1 cellular context compared by ENCODE assay signal in genomic region chr10:75231672-75232581, GRCh38.
TF ChIP-seq lines count a peak whose summit lies in the region.

No MANE protein-coding gene starts in this region.

TF ChIP-seq in K562, 482 proteins besides CTCF, POLR2A, EP300 and RAD21 (continues in another document):
- peak; percentile 18; the same call in 1 of the 2 replicates for TF ChIP-seq ZNF3 (CRISPR knock-in tag; IDR thresholded peaks at IDR 0.05)
- TF ChIP-seq POLR2G (IDR thresholded peaks at IDR 0.05; ENCODE audit: low read depth, low read length): peak; percentile 19
- TF ChIP-seq POLR3A (IDR thresholded peaks at IDR 0.05; ENCODE audit: borderline replicate concordance, extremely low read depth, insufficient read depth, insufficient read length): no peak
- TF ChIP-seq YY1 (IDR thresholded peaks at IDR 0.05; ENCODE audit: borderline replicate concordance in 1 of 3, control insufficient read depth in 1 of 3, extremely low read depth in 1 of 3, insufficient read depth in 3 of 3, insufficient read length in 1 of 3, insufficient replicate concordance in 2 of 3, low read depth in 1 of 3, low read length in 2 of 3): peak in 1 of 3 experiments; percentile 12
- no peak for TF ChIP-seq HOXB6 (CRISPR knock-in tag; IDR thresholded peaks at IDR 0.05; ENCODE audit: borderline replicate concordance)
- no peak for TF ChIP-seq ZEB2 (IDR thresholded peaks at IDR 0.05)
- 0 out of 2 replicates have a peak, but pooled peaks have one; percentile 54 for TF ChIP-seq ZNF717 (CRISPR knock-in tag; IDR thresholded peaks at IDR 0.05)
- no peak for TF ChIP-seq ZNF398 (CRISPR knock-in tag; IDR thresholded peaks at IDR 0.05)
- TF ChIP-seq ZNF655 (CRISPR knock-in tag; IDR thresholded peaks at IDR 0.05): no peak
- TF ChIP-seq ILF3 (IDR thresholded peaks at IDR 0.05; ENCODE audit: borderline replicate concordance): 0 out of 2 replicates have a peak, but pooled peaks have one; percentile 66
- TF ChIP-seq STAT5A (IDR thresholded peaks at IDR 0.05; ENCODE audit: borderline replicate concordance, low read length): 0 out of 2 replicates have a peak, but pooled peaks have one; percentile 21
- no peak for TF ChIP-seq RFX5 (IDR thresholded peaks at IDR 0.05; ENCODE audit: low read depth, low read length)
- 0 out of 2 replicates have a peak, but pooled peaks have one; percentile 23 for TF ChIP-seq ZBED1 (IDR thresholded peaks at IDR 0.05)
- no peak for TF ChIP-seq CREB3L1 (IDR thresholded peaks at IDR 0.05; ENCODE audit: borderline replicate concordance, low read depth)
- 0 out of 2 replicates have a peak, but pooled peaks have one; percentile 12 for TF ChIP-seq ZNF780A (CRISPR knock-in tag; IDR thresholded peaks at IDR 0.05)
- TF ChIP-seq FOS (IDR thresholded peaks at IDR 0.05; ENCODE audit: extremely low read depth, insufficient read length): no peak
- TF ChIP-seq ZNF830 (CRISPR knock-in tag; IDR thresholded peaks at IDR 0.05): 0 out of 2 replicates have a peak, but pooled peaks have one; percentile 40
- TF ChIP-seq SUPT5H (IDR thresholded peaks at IDR 0.05): peak; percentile 87
- TF ChIP-seq PML (IDR thresholded peaks at IDR 0.05; ENCODE audit: low read length): peak; percentile 38; the same call in 1 of the 2 replicates
- TF ChIP-seq TAF7 (tag; IDR thresholded peaks at IDR 0.05): no peak
- TF ChIP-seq E2F5 (CRISPR knock-in tag; IDR thresholded peaks at IDR 0.05): no peak
- TF ChIP-seq RB1 (IDR thresholded peaks at IDR 0.05; ENCODE audit: low read depth): 0 out of 2 replicates have a peak, but pooled peaks have one; percentile 15
- TF ChIP-seq FOXP1 (CRISPR knock-in tag; IDR thresholded peaks at IDR 0.05): no peak
- peak; percentile 85 for TF ChIP-seq POLR2B (IDR thresholded peaks at IDR 0.05; ENCODE audit: low read depth, partially characterized antibody)
- 0 out of 2 replicates have a peak, but pooled peaks have one; percentile 22 for TF ChIP-seq ZFX (CRISPR knock-in tag; IDR thresholded peaks at IDR 0.05)
- peak; percentile 94 for TF ChIP-seq POLR2AphosphoS2 (IDR thresholded peaks at IDR 0.05; ENCODE audit: low read length)
- no peak; the same call in 1 of the 2 replicates for TF ChIP-seq TEAD4 (IDR thresholded peaks at IDR 0.05; ENCODE audit: low read length)
- no peak for TF ChIP-seq TEAD4 (CRISPR knock-in tag; IDR thresholded peaks at IDR 0.05; ENCODE audit: borderline replicate concordance)
- peak; percentile 87; the same call in 1 of the 2 replicates for TF ChIP-seq HBP1 (CRISPR knock-in tag; IDR thresholded peaks at IDR 0.05)
- 0 out of 2 replicates have a peak, but pooled peaks have one; percentile 32 for TF ChIP-seq ZNF77 (CRISPR knock-in tag; IDR thresholded peaks at IDR 0.05)
- TF ChIP-seq RERE (CRISPR knock-in tag; IDR thresholded peaks at IDR 0.05; ENCODE audit: borderline replicate concordance): no peak
- TF ChIP-seq ZNF253 (CRISPR knock-in tag; conservative IDR thresholded peaks at IDR 0.05): peak; percentile 51; the same call in 1 of the 2 replicates
- TF ChIP-seq THRAP3 (IDR thresholded peaks at IDR 0.05; ENCODE audit: borderline replicate concordance): 0 out of 2 replicates have a peak, but pooled peaks have one; percentile 42
- 0 out of 2 replicates have a peak, but pooled peaks have one; percentile 49 for TF ChIP-seq ZC3H4 (CRISPR knock-in tag; IDR thresholded peaks at IDR 0.05; ENCODE audit: borderline replicate concordance)
- peak; percentile 85; the same call in 1 of the 2 replicates for TF ChIP-seq MYNN (IDR thresholded peaks at IDR 0.05)
- TF ChIP-seq MYNN (CRISPR knock-in tag; IDR thresholded peaks at IDR 0.05): no peak
- 0 out of 2 replicates have a peak, but pooled peaks have one; percentile 5 for TF ChIP-seq THRB (CRISPR knock-in tag; conservative IDR thresholded peaks at IDR 0.05)
- TF ChIP-seq SNRNP70 (optimal IDR thresholded peaks at IDR 0.05; ENCODE audit: low read depth, low read length): peak; percentile 79
- TF ChIP-seq RREB1 (CRISPR knock-in tag; IDR thresholded peaks at IDR 0.05): no peak
- TF ChIP-seq ZNF584 (CRISPR knock-in tag; IDR thresholded peaks at IDR 0.05; ENCODE audit: low read depth): no peak
- TF ChIP-seq ZNF785 (CRISPR knock-in tag; IDR thresholded peaks at IDR 0.05): no peak
- no peak for TF ChIP-seq U2AF1 (optimal IDR thresholded peaks at IDR 0.05; ENCODE audit: low read depth, low read length)
